In genomic region chr22:29603358-29604191, GRCh38 we compare ENCODE assay signal across 1 cellular context.
TF ChIP-seq lines count a peak whose summit lies in the region.

NF2 (plus strand) TSS chr22:29603633; CDS start chr22:29603999, 366 bp downstream.

TF ChIP-seq in HepG2, 621 proteins besides CTCF, POLR2A, EP300 and RAD21 (continued from another document and continues in another):
- TF ChIP-seq ZNF609 (CRISPR knock-in tag; IDR thresholded peaks at IDR 0.05; ENCODE audit: borderline replicate concordance) = no peak
- TF ChIP-seq ZNF83 (CRISPR knock-in tag; IDR thresholded peaks at IDR 0.05; ENCODE audit: borderline replicate concordance) = peak; percentile 80; the same call in 1 of the 2 replicates
- TF ChIP-seq ZBTB21 (CRISPR knock-in tag; IDR thresholded peaks at IDR 0.05) = no peak
- TF ChIP-seq, protein P1, sequence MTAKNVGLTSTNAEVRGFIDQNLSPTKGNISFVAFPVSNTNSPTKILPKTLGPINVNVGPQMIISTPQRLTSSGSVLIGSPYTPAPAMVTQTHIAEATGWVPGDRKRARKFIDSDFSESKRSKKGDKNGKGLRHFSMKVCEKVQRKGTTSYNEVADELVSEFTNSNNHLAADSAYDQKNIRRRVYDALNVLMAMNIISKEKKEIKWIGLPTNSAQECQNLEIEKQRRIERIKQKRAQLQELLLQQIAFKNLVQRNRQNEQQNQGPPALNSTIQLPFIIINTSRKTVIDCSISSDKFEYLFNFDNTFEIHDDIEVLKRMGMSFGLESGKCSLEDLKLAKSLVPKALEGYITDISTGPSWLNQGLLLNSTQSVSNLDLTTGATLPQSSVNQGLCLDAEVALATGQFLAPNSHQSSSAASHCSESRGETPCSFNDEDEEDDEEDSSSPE (CRISPR knock-in tag; IDR thresholded peaks at IDR 0.05) = peak; percentile 74; the same call in 1 of the 2 replicates
- peak; percentile 82 for TF ChIP-seq ZNF230 (CRISPR knock-in tag; IDR thresholded peaks at IDR 0.05)
- no peak for TF ChIP-seq PLRG1 (conservative IDR thresholded peaks at IDR 0.05)
- TF ChIP-seq, protein P2, sequence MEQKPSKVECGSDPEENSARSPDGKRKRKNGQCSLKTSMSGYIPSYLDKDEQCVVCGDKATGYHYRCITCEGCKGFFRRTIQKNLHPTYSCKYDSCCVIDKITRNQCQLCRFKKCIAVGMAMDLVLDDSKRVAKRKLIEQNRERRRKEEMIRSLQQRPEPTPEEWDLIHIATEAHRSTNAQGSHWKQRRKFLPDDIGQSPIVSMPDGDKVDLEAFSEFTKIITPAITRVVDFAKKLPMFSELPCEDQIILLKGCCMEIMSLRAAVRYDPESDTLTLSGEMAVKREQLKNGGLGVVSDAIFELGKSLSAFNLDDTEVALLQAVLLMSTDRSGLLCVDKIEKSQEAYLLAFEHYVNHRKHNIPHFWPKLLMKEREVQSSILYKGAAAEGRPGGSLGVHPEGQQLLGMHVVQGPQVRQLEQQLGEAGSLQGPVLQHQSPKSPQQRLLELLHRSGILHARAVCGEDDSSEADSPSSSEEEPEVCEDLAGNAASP (CRISPR knock-in tag; IDR thresholded peaks at IDR 0.05; ENCODE audit: borderline replicate concordance) = peak; percentile 40; the same call in 1 of the 2 replicates
- peak; percentile 8; the same call in 1 of the 2 replicates for TF ChIP-seq SOX13 (IDR thresholded peaks at IDR 0.05)
- TF ChIP-seq SOX13 (CRISPR knock-in tag; conservative IDR thresholded peaks at IDR 0.05 in 1 of 2, IDR thresholded peaks at IDR 0.05 in 1 of 2) = peak in 1 of 2 experiments; percentile 1; a peak in 1 of 4 replicates
- TF ChIP-seq GATAD2A (CRISPR knock-in tag; IDR thresholded peaks at IDR 0.05) = 0 out of 2 replicates have a peak, but pooled peaks have one; percentile 9
- TF ChIP-seq ZNF552 (CRISPR knock-in tag; IDR thresholded peaks at IDR 0.05; ENCODE audit: borderline replicate concordance) = 0 out of 2 replicates have a peak, but pooled peaks have one; percentile 74
- no peak for TF ChIP-seq ZBTB1 (CRISPR knock-in tag; IDR thresholded peaks at IDR 0.05; ENCODE audit: borderline replicate concordance)
- peak; percentile 57 for TF ChIP-seq GATAD1 (CRISPR knock-in tag; IDR thresholded peaks at IDR 0.05)
- no peak for TF ChIP-seq ZUFSP (CRISPR knock-in tag; IDR thresholded peaks at IDR 0.05; ENCODE audit: borderline replicate concordance)
- TF ChIP-seq ETV5 (CRISPR knock-in tag; IDR thresholded peaks at IDR 0.05; ENCODE audit: borderline replicate concordance) = peak; percentile 30; the same call in 1 of the 2 replicates
- TF ChIP-seq ZNF543 (CRISPR knock-in tag; IDR thresholded peaks at IDR 0.05) = no peak
- peak; percentile 88 for TF ChIP-seq GABPB1 (CRISPR knock-in tag; IDR thresholded peaks at IDR 0.05)
- no peak for TF ChIP-seq FOXK1 (CRISPR knock-in tag; IDR thresholded peaks at IDR 0.05; ENCODE audit: borderline replicate concordance, low read depth)
- 0 out of 2 replicates have a peak, but pooled peaks have one; percentile 25 for TF ChIP-seq ISX (CRISPR knock-in tag; conservative IDR thresholded peaks at IDR 0.05)
- no peak for TF ChIP-seq SOX6 (IDR thresholded peaks at IDR 0.05)
- TF ChIP-seq SOX6 (CRISPR knock-in tag; IDR thresholded peaks at IDR 0.05) = peak; percentile 40; the same call in 1 of the 2 replicates
- no peak for TF ChIP-seq NFE2 (CRISPR knock-in tag; IDR thresholded peaks at IDR 0.05)
- TF ChIP-seq ZNF883 (CRISPR knock-in tag; IDR thresholded peaks at IDR 0.05; ENCODE audit: not compliant biosample characterization) = no peak
- no peak for TF ChIP-seq SRF (IDR thresholded peaks at IDR 0.05; ENCODE audit: low read depth, low read length)
- TF ChIP-seq RFXAP (CRISPR knock-in tag; IDR thresholded peaks at IDR 0.05; ENCODE audit: borderline replicate concordance) = peak; percentile 58; the same call in 1 of the 2 replicates
- TF ChIP-seq, protein P3, sequence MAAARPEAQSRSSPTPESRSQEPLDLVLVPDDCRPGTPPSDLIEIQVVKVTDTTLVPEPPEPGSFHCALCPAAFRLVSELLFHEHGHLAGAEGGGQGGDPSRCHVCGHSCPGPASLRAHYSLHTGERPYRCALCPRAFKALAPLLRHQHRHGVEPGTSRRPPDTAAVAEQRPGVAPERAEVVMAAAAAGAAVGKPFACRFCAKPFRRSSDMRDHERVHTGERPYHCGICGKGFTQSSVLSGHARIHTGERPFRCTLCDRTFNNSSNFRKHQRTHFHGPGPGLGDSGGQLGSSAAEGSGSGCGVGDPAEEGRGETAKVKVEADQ (CRISPR knock-in tag; IDR thresholded peaks at IDR 0.05; ENCODE audit: borderline replicate concordance) = no peak
- TF ChIP-seq ZNF670 (CRISPR knock-in tag; IDR thresholded peaks at IDR 0.05; ENCODE audit: borderline replicate concordance) = no peak
- no peak for TF ChIP-seq ZNF615 (CRISPR knock-in tag; IDR thresholded peaks at IDR 0.05; ENCODE audit: borderline replicate concordance)
- TF ChIP-seq MEIS2 (CRISPR knock-in tag; IDR thresholded peaks at IDR 0.05) = peak; percentile 44; the same call in 1 of the 2 replicates
- no peak for TF ChIP-seq SNAPC4 (CRISPR knock-in tag; IDR thresholded peaks at IDR 0.05)
- 0 out of 2 replicates have a peak, but pooled peaks have one; percentile 71 for TF ChIP-seq ZFP36L1 (CRISPR knock-in tag; IDR thresholded peaks at IDR 0.05)
- TF ChIP-seq, protein P4, sequence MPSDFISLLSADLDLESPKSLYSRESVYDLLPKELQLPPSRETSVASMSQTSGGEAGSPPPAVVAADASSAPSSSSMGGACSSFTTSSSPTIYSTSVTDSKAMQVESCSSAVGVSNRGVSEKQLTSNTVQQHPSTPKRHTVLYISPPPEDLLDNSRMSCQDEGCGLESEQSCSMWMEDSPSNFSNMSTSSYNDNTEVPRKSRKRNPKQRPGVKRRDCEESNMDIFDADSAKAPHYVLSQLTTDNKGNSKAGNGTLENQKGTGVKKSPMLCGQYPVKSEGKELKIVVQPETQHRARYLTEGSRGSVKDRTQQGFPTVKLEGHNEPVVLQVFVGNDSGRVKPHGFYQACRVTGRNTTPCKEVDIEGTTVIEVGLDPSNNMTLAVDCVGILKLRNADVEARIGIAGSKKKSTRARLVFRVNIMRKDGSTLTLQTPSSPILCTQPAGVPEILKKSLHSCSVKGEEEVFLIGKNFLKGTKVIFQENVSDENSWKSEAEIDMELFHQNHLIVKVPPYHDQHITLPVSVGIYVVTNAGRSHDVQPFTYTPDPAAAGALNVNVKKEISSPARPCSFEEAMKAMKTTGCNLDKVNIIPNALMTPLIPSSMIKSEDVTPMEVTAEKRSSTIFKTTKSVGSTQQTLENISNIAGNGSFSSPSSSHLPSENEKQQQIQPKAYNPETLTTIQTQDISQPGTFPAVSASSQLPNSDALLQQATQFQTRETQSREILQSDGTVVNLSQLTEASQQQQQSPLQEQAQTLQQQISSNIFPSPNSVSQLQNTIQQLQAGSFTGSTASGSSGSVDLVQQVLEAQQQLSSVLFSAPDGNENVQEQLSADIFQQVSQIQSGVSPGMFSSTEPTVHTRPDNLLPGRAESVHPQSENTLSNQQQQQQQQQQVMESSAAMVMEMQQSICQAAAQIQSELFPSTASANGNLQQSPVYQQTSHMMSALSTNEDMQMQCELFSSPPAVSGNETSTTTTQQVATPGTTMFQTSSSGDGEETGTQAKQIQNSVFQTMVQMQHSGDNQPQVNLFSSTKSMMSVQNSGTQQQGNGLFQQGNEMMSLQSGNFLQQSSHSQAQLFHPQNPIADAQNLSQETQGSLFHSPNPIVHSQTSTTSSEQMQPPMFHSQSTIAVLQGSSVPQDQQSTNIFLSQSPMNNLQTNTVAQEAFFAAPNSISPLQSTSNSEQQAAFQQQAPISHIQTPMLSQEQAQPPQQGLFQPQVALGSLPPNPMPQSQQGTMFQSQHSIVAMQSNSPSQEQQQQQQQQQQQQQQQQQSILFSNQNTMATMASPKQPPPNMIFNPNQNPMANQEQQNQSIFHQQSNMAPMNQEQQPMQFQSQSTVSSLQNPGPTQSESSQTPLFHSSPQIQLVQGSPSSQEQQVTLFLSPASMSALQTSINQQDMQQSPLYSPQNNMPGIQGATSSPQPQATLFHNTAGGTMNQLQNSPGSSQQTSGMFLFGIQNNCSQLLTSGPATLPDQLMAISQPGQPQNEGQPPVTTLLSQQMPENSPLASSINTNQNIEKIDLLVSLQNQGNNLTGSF (CRISPR knock-in tag; IDR thresholded peaks at IDR 0.05) = 0 out of 2 replicates have a peak, but pooled peaks have one; percentile 40
- TF ChIP-seq ZNF556 (CRISPR knock-in tag; IDR thresholded peaks at IDR 0.05; ENCODE audit: borderline replicate concordance) = peak; percentile 56; the same call in 1 of the 2 replicates
- TF ChIP-seq SAP130 (CRISPR knock-in tag; IDR thresholded peaks at IDR 0.05; ENCODE audit: low read depth) = peak; percentile 84
- peak in 1 of 2 experiments; percentile 45; a peak in 1 of 4 replicates for TF ChIP-seq KLF16 (CRISPR knock-in tag; IDR thresholded peaks at IDR 0.05)
- peak; percentile 92 for TF ChIP-seq ZMYM4 (CRISPR knock-in tag; IDR thresholded peaks at IDR 0.05)
- no peak for TF ChIP-seq ZC3H13 (CRISPR knock-in tag; IDR thresholded peaks at IDR 0.05)
- TF ChIP-seq DPF2 (CRISPR knock-in tag; IDR thresholded peaks at IDR 0.05; ENCODE audit: borderline replicate concordance, low read depth) = no peak
- no peak for TF ChIP-seq KLF13 (CRISPR knock-in tag; IDR thresholded peaks at IDR 0.05)
- peak; percentile 73 for TF ChIP-seq MYC (CRISPR knock-in tag; IDR thresholded peaks at IDR 0.05; ENCODE audit: borderline replicate concordance)
- peak; percentile 59 for TF ChIP-seq SALL1 (CRISPR knock-in tag; IDR thresholded peaks at IDR 0.05)
- no peak for TF ChIP-seq EED (CRISPR knock-in tag; IDR thresholded peaks at IDR 0.05)
